Comparison of ENCODE assay signal across 15 cellular contexts in the genomic region with DNA sequence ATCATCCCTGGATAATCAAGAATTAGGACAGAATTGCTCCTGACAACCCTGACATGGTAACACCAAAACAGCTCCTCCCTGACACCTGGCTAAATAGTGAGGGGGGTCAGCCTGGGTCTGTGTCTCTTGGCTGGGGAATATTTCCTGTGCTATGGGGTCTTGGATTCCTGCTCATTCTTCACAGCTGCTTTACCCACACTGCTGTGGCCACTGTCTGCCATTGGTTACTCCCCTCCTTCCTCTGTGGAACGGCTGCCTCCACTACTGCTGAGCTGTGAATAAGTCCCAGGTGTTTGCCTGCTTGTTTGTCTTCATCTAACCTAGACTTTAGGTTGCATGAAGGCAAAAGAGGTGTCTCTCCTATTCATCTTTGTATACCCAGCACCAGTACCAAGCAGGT. TPM values are rescaled to one million over a fixed set of nuclear protein-coding genes. Genes with fewer than 3 reads are reported as not detected.
DNase-seq lines count a peak whose midpoint lies in the region; ATAC-seq and TF ChIP-seq lines count a peak whose summit lies in the region.
"Had no signal": no experiment of that assay in that cellular context is flagged by ENCODE, and none has a peak within 500 bp of the region (broad histone marks: within the 10 kb centered on the region; RNA-seq: fewer than 3 reads in every experiment).

No MANE protein-coding gene starts in this region.

- no peaks in the 10 kb centered on the region for H3F3A ChIP-seq in GM23338 (replicated peaks; ENCODE audit: low read depth)

- DNase-seq in CD4-positive, CD25-positive, alpha-beta regulatory T cell = no peak
- DNase-seq in T-cell (no peak), memory B cell (ENCODE audit: low spot score in 2 of 2) (no peak), foreskin keratinocyte (no peak), GM23338 (ENCODE audit: low spot score) (no peak), AG20443 (ENCODE audit: low spot score) (no peak)
- DNase-seq: activated CD8-positive, alpha-beta memory T cell treated with anti-CD3 and anti-CD28 coated beads, Interleukin-2, amount 50 U/mL, for 4 hours; GOT3; head of caudate nucleus; NCI-H2029; PC-3; stimulated activated CD4-positive, alpha-beta T cell treated with anti-CD3 and anti-CD28 coated beads, Interleukin-4, amount 100 ng/mL, for 1 hour; stimulated activated naive CD8-positive, alpha-beta T cell treated with anti-CD3 and anti-CD28 coated beads, Interleukin-15, amount 100 ng/mL, for 72 hours had no signal

- POLR2A ChIA-PET in T-cell (lab: Charles Lee) = interaction anchor here in 1 of 2 donors (0.5 to 1.2 kb wide), 2 partner anchors 49 to 60 kb away, joined by 3 read pairs; a partner anchor contains a TSS

- H3K4me1 ChIP-seq in CD4-positive, CD25-positive, alpha-beta regulatory T cell (ENCODE audit: control insufficient read depth, insufficient read depth, low read length, poor library complexity, severe bottlenecking) = peaks cover 22% of the 10 kb centered on the region
- H3K4me1 ChIP-seq in foreskin keratinocyte (no peaks in the 10 kb centered on the region), GM23338 (ENCODE audit: insufficient read depth) (no peaks in the 10 kb centered on the region)

- H3K9me3 Mint-ChIP-seq in CD4-positive, CD25-positive, alpha-beta regulatory T cell = peaks cover 0 to 7% (median 1%) of the 10 kb centered on the region in 7 donors
- H3K9me3 Mint-ChIP-seq in T-cell (no peaks in the 10 kb centered on the region), memory B cell (no peaks in the 10 kb centered on the region), GM23338 (no peaks in the 10 kb centered on the region; the same call in 2 of the 3 replicates)

- CTCF ChIA-PET in T-cell (lab: Charles Lee) = interaction anchor here (0.6 to 2.8 kb wide), 5 partner anchors 18 to 150 kb away, joined by 3 to 13 read pairs (median 4); no protein-coding TSS in a partner anchor

- peak overlapping the region in 2 of 3 donors; percentile 72 to 80 for H3K27ac Mint-ChIP-seq in CD4-positive, CD25-positive, alpha-beta regulatory T cell
- H3K27ac Mint-ChIP-seq in T-cell (peak overlapping the region; percentile 75 to 82), memory B cell (peak overlapping the region; percentile 52), GM23338 (no peak overlapping the region)

- H3K9me3 ChIP-seq in CD4-positive, CD25-positive, alpha-beta regulatory T cell (ENCODE audit: control insufficient read depth in 2 of 2, low read length in 2 of 2) = no peaks in the 10 kb centered on the region

- H2AFZ ChIP-seq in GM23338 = no peak overlapping the region; the same call in 1 of the 2 replicates

- no peak for ATAC-seq in CD4-positive, CD25-positive, alpha-beta regulatory T cell (ENCODE audit: low read depth in 2 of 2)
- ATAC-seq in GM18909 (IDR thresholded peaks at IDR 0.05; ENCODE audit: poor library complexity, unreplicated experiment) = peak; percentile 31
- no peak for ATAC-seq in T-cell (replicated peaks in 1 of 4)
- ATAC-seq in memory B cell (ENCODE audit: low read depth) = no peak
- ATAC-seq in foreskin keratinocyte = no peak
- no peak for ATAC-seq in GM23338
- ATAC-seq in HG03342 (IDR thresholded peaks at IDR 0.05; ENCODE audit: unreplicated experiment) = no peak
- ATAC-seq: PC-3; stimulated activated naive CD8-positive, alpha-beta T cell treated with anti-CD3 and anti-CD28 coated beads, Interleukin-15, amount 100 ng/mL, for 72 hours had no signal

- no peak overlapping the region for H3K27ac ChIP-seq in CD4-positive, CD25-positive, alpha-beta regulatory T cell (ENCODE audit: insufficient read depth, low read length, poor library complexity, severe bottlenecking)
- H3K27ac ChIP-seq in foreskin keratinocyte = no peak overlapping the region
- no peak overlapping the region for H3K27ac ChIP-seq in GM23338 (ENCODE audit: low read depth)

- H3K4me2 ChIP-seq in GM23338 = no peak overlapping the region

- peaks cover 23 to 49% (median 31%) of the 10 kb centered on the region in 4 donors for H3K4me1 Mint-ChIP-seq in CD4-positive, CD25-positive, alpha-beta regulatory T cell
- peaks cover 33 to 42% (median 41%) of the 10 kb centered on the region in 3 donors for H3K4me1 Mint-ChIP-seq in T-cell
- peaks cover 20% of the 10 kb centered on the region for H3K4me1 Mint-ChIP-seq in memory B cell
- peaks cover 13% of the 10 kb centered on the region for H3K4me1 Mint-ChIP-seq in GM23338

- H4K20me1 ChIP-seq in GM23338 (replicated peaks; ENCODE audit: insufficient read depth) = no peaks in the 10 kb centered on the region

- peaks cover 6% of the 10 kb centered on the region for H3K36me3 Mint-ChIP-seq in CD4-positive, CD25-positive, alpha-beta regulatory T cell
- no peaks in the 10 kb centered on the region for H3K36me3 Mint-ChIP-seq in T-cell
- H3K36me3 Mint-ChIP-seq in memory B cell = peaks cover 8% of the 10 kb centered on the region
- H3K36me3 Mint-ChIP-seq in GM23338 (ENCODE audit: low read depth) = peaks cover 7% of the 10 kb centered on the region; the same call in 2 of the 3 replicates

- no peaks in the 10 kb centered on the region for H3K27me3 ChIP-seq in CD4-positive, CD25-positive, alpha-beta regulatory T cell (ENCODE audit: control insufficient read depth, insufficient read depth, low read length)
- H3K27me3 ChIP-seq in foreskin keratinocyte = no peaks in the 10 kb centered on the region
- no peaks in the 10 kb centered on the region for H3K27me3 ChIP-seq in GM23338 (ENCODE audit: insufficient read depth)

- H3K27me3 Mint-ChIP-seq in CD4-positive, CD25-positive, alpha-beta regulatory T cell = peaks cover 5% of the 10 kb centered on the region
- no peaks in the 10 kb centered on the region for H3K27me3 Mint-ChIP-seq in T-cell
- H3K27me3 Mint-ChIP-seq in memory B cell = no peaks in the 10 kb centered on the region
- H3K27me3 Mint-ChIP-seq in GM23338 (ENCODE audit: insufficient read depth, low read depth, poor library complexity) = peaks cover 4% of the 10 kb centered on the region
- H3K27me3 Mint-ChIP-seq: stimulated activated naive CD8-positive, alpha-beta T cell treated with anti-CD3 and anti-CD28 coated beads, Interleukin-15, amount 100 ng/mL, for 72 hours had no signal

- H3K9me2 ChIP-seq in GM23338 (ENCODE audit: insufficient read depth) = peaks cover 3% of the 10 kb centered on the region; the same call in 1 of the 2 replicates

- no peaks in the 10 kb centered on the region for H3K79me2 ChIP-seq in GM23338 (replicated peaks; ENCODE audit: insufficient read depth)

- H3K4me3 ChIP-seq in CD4-positive, CD25-positive, alpha-beta regulatory T cell (ENCODE audit: low read depth, low read length) = no peak overlapping the region
- no peak overlapping the region for H3K4me3 ChIP-seq in GM23338

- no peaks in the 10 kb centered on the region for H3K36me3 ChIP-seq in CD4-positive, CD25-positive, alpha-beta regulatory T cell (ENCODE audit: control insufficient read depth, insufficient read depth, low read length)
- H3K36me3 ChIP-seq in GM23338 (ENCODE audit: insufficient read depth) = no peaks in the 10 kb centered on the region

- peak overlapping the region in 3 of 4 donors; percentile 5 to 54 (median 15) for H3K4me3 Mint-ChIP-seq in CD4-positive, CD25-positive, alpha-beta regulatory T cell
- H3K4me3 Mint-ChIP-seq in T-cell = peak overlapping the region in 1 of 3 donors; percentile 21
- peak overlapping the region; percentile 37 for H3K4me3 Mint-ChIP-seq in memory B cell
- no peak overlapping the region for H3K4me3 Mint-ChIP-seq in GM23338
- H3K4me3 Mint-ChIP-seq: stimulated activated naive CD8-positive, alpha-beta T cell treated with anti-CD3 and anti-CD28 coated beads, Interleukin-15, amount 100 ng/mL, for 72 hours had no signal

- no peak for TF ChIP-seq CTCF in foreskin keratinocyte (conservative IDR thresholded peaks at IDR 0.05)
- TF ChIP-seq CTCF in GM23338 (conservative IDR thresholded peaks at IDR 0.05; ENCODE audit: low read depth in 2 of 2) = no peak

TF ChIP-seq in GM23338, 12 proteins besides CTCF, POLR2A, EP300 and RAD21 (continues in another document):
- TF ChIP-seq EZH2phosphoT487 (IDR thresholded peaks at IDR 0.05; ENCODE audit: unreplicated experiment) = no peak

RNA-seq across cellular contexts. Expression of a gene that starts 33.9 kb away (rescaled TPM):
- total RNA-seq in CD4-positive, CD25-positive, alpha-beta regulatory T cell = 0.47 TPM
- polyA plus RNA-seq in CD4-positive, CD25-positive, alpha-beta regulatory T cell = under 1 TPM; 0.16 to 0.31 (median 0.21) TPM
- total RNA-seq in T-cell (under 1 TPM; 0.41 to 0.92 (median 0.72) TPM), foreskin keratinocyte (not detected in 2 replicates)
- polyA plus RNA-seq in foreskin keratinocyte (not detected in 2 replicates), GM23338 (2016; fragmentation: Nextera tagmentation; extraction: Ambion mirVana) (0.10 and 0.11 TPM in 2 replicates)
- 0.23 and 0.28 TPM in 2 replicates for total RNA-seq in GM23338 (2014; rRNA removed; shearing (Covaris generic))

RNA-seq across cellular contexts. Expression of a gene that starts 48.8 kb away (rescaled TPM):
- total RNA-seq in CD4-positive, CD25-positive, alpha-beta regulatory T cell = 151 TPM
- polyA plus RNA-seq in CD4-positive, CD25-positive, alpha-beta regulatory T cell = 10 to 100 TPM; 30.6 to 39.9 (median 38.4) TPM
- 100 to 1,000 TPM; 108 to 145 (median 134) TPM for total RNA-seq in T-cell
- 9.8 and 13.8 TPM in 2 replicates for total RNA-seq in foreskin keratinocyte
- polyA plus RNA-seq in foreskin keratinocyte = 7.9 and 11.0 TPM in 2 replicates
- 74.4 and 76.9 TPM in 2 replicates for total RNA-seq in GM23338 (2014; rRNA removed; shearing (Covaris generic))
- 24.8 and 26.6 TPM in 2 replicates for polyA plus RNA-seq in GM23338 (2016; fragmentation: Nextera tagmentation; extraction: Ambion mirVana)
